26 cellular contexts compared by ENCODE assay signal in the genomic region with DNA sequence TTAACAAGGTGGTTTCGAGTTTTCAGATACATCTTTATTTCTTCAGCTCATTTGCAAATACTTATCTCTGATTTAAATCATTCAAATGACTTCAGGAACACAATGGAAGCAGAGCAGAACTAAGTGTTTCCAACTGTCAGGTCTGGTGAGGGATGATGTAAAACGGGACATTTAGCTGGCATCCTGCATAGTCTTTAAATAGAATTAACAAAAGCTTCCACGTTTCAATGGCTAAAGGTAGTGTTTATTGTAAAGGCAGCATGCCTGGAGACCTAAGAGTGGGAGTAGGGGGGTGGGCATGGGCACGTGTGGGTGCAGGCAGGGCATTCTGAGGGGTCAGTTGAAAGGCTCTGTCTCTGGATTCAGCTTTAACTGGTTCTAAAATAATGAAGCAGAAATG.
DNase-seq lines count a peak whose midpoint lies in the region; ATAC-seq, FAIRE-seq and TF ChIP-seq lines count a peak whose summit lies in the region.
"Had no signal": no experiment of that assay in that cellular context is flagged by ENCODE, and none has a peak within 500 bp of the region (broad histone marks: within the 10 kb centered on the region; RNA-seq: fewer than 3 reads in every experiment).

No MANE protein-coding gene starts in this region.

- in situ Hi-C loops in HepG2 (cut with HindIII; ENCODE audit: extremely low pct_ligation_motif_present, low pct_unique_long_range_greater_than_20kb), result loop anchor here (10.0 kb wide), 1 partner anchor 262 kb away; no protein-coding TSS in a partner anchor

- H3K36me3 Mint-ChIP-seq in brain (no peaks in the 10 kb centered on the region), neural crest cell (ENCODE audit: low read depth) (no peaks in the 10 kb centered on the region)
- H3K36me3 Mint-ChIP-seq: CD8-positive, alpha-beta memory T cell; IgD-negative memory B cell had no signal

- peaks cover 4% of the 10 kb centered on the region for H3K79me2 ChIP-seq in HepG2 (ENCODE audit: insufficient read depth, low read length)

- POLR2A ChIA-PET in HepG2 (lab: Yijun Ruan, JAX), result no interaction called here

- intact Hi-C loops in HepG2 (cut with micrococcal nuclease; ENCODE audit: unreplicated experiment), result loop anchor here (1.0 to 5.0 kb wide), 4 partner anchors 80 to 415 kb away; no protein-coding TSS in a partner anchor

- TF ChIP-seq CTCF in brain (conservative IDR thresholded peaks at IDR 0.05) (no peak), neural crest cell (conservative IDR thresholded peaks at IDR 0.05) (no peak), HepG2 (CRISPR knock-in tag; IDR thresholded peaks at IDR 0.05) (no peak)

- H3K4me1 Mint-ChIP-seq in brain (peaks cover 75% of the 10 kb centered on the region), neural crest cell (peaks cover 36% of the 10 kb centered on the region)
- H3K4me1 Mint-ChIP-seq: IgD-negative memory B cell had no signal

- H3K9me3 Mint-ChIP-seq in brain, result peaks cover 0 to 4% (median 0%) of the 10 kb centered on the region in 5 experiments
- H3K9me3 Mint-ChIP-seq in neural crest cell, result no peaks in the 10 kb centered on the region
- H3K9me3 Mint-ChIP-seq: CD8-positive, alpha-beta memory T cell; GM23338; IgD-negative memory B cell had no signal

- H2AFZ ChIP-seq in HepG2 (ENCODE audit: low read length), result no peak overlapping the region
- H2AFZ ChIP-seq: GM23338 had no signal

- H3K27ac ChIP-seq in HepG2 (ENCODE audit: extremely low read length, insufficient read depth, low read length), result no peak overlapping the region
- H3K27ac ChIP-seq: C4-2B, RWPE1 had no signal

- H3K27ac Mint-ChIP-seq in brain, result peak overlapping the region in 4 of 5 experiments; percentile 47 to 90 (median 69)
- H3K27ac Mint-ChIP-seq in neural crest cell (ENCODE audit: unreplicated experiment), result peak overlapping the region; percentile 86
- H3K27ac Mint-ChIP-seq: GM23338, IgD-negative memory B cell had no signal

- H3K4me1 ChIP-seq in HepG2 (ENCODE audit: insufficient read depth, low read length), result no peaks in the 10 kb centered on the region

- CTCF ChIA-PET in HepG2 (lab: Yijun Ruan, JAX; ENCODE audit: low intra/inter-chr PET ratio, low total read pairs), result no interaction called here

- peak; percentile 18 for DNase-seq in NCI-H187 treated with DMSO at 0.1 percent for 48 hours (lab: John Stamatoyannopoulos, UW)
- no peak for DNase-seq in NCI-H187 (lab: John Stamatoyannopoulos, UW)
- peak; percentile 73 for DNase-seq in NCI-H345 treated with DMSO at 0.1 percent for 48 hours (lab: John Stamatoyannopoulos, UW; ENCODE audit: unreplicated experiment)
- no peak for DNase-seq in neural crest cell (ENCODE audit: low read depth, low spot score)
- no peak for DNase-seq in HepG2 (ENCODE audit: low spot score)
- DNase-seq: 8988T; AML-193; Calu3; CD8-positive, alpha-beta memory T cell; HCEC 1CT; MV-4-11; NCI-H1105 treated with DMSO at 0.1 percent for 48 hours; NCI-H1694 treated with DMSO at 0.1 percent for 48 hours; NCI-H2107; NCI-H2227 treated with DMSO at 0.1 percent for 48 hours; NK-92 treated with Interleukin-12 subunit alpha and Interleukin-12 subunit beta, amount 100 ng/mL, for 24 hours; SIG-M5; T-helper 1 cell had no signal

- no peaks in the 10 kb centered on the region for H3K9me3 ChIP-seq in HepG2 (ENCODE audit: low read length)

- no TSS peak for BruUV-seq in HepG2 (replicated peaks; lab: Mats Ljungman, UMichigan)

- peaks cover 0 to 1% of the 10 kb centered on the region in 2 experiments; a peak in 2 of 5 replicates for H3K36me3 ChIP-seq in HepG2 (replicated peaks in 1 of 2; ENCODE audit: control insufficient read depth in 1 of 2, insufficient read depth in 2 of 2, low read length in 2 of 2)

- no peak overlapping the region for H3K4me3 ChIP-seq in HepG2 (replicated peaks in 1 of 3; ENCODE audit: insufficient read depth in 1 of 3, low read depth in 2 of 3, low read length in 3 of 3)
- H3K4me3 ChIP-seq: GM23338 had no signal

- no peaks in the 10 kb centered on the region for H3K27me3 ChIP-seq in HepG2 (ENCODE audit: control insufficient read depth in 1 of 2, insufficient read depth in 2 of 2, low read length in 2 of 2)

- TF ChIP-seq POLR2A in HepG2 (IDR thresholded peaks at IDR 0.05; ENCODE audit: insufficient read depth in 1 of 2, low read depth in 2 of 2, low read length in 2 of 2), result no peak

- no peak for ATAC-seq in HepG2
- ATAC-seq in GM21423 (IDR thresholded peaks at IDR 0.05; ENCODE audit: unreplicated experiment), result no peak
- ATAC-seq: GM23338 had no signal

- no peak for FAIRE-seq in HepG2 (lab: Jason Lieb, UNC)
- FAIRE-seq: G401.6, GM12892 had no signal

- H3K4me3 Mint-ChIP-seq in brain (peak overlapping the region in 1 of 5 experiments; percentile 16), neural crest cell (no peak overlapping the region)
- H3K4me3 Mint-ChIP-seq: CD8-positive, alpha-beta memory T cell; GM23338; IgD-negative memory B cell had no signal

- TF ChIP-seq EP300 in HepG2 (IDR thresholded peaks at IDR 0.05; ENCODE audit: low read depth in 2 of 2, low read length in 2 of 2), result no peak
- no peak for TF ChIP-seq EP300 in HepG2 (CRISPR knock-in tag; IDR thresholded peaks at IDR 0.05; ENCODE audit: borderline replicate concordance)

- no peak for TF ChIP-seq RAD21 in HepG2 (CRISPR knock-in tag; IDR thresholded peaks at IDR 0.05)

- H4K20me1 ChIP-seq in HepG2 (ENCODE audit: insufficient read depth, low read length), result peaks cover 4% of the 10 kb centered on the region; the same call in 1 of the 2 replicates

- WGBS in HepG2 (ENCODE audit: low lambda C conversion rate), result 92% methylated on average over 4 of the region's 4 CpGs

- no peak overlapping the region for H3K9ac ChIP-seq in HepG2 (ENCODE audit: insufficient read depth, low read depth, low read length)

- H3K27me3 Mint-ChIP-seq in brain (no peaks in the 10 kb centered on the region), neural crest cell (ENCODE audit: low read depth) (no peaks in the 10 kb centered on the region)
- H3K27me3 Mint-ChIP-seq: IgD-negative memory B cell had no signal

- H3K4me2 ChIP-seq in HepG2 (ENCODE audit: low read depth, low read length), result no peak overlapping the region
- H3K4me2 ChIP-seq: GM23338 had no signal

TF ChIP-seq in HepG2, 621 proteins besides CTCF, POLR2A, EP300 and RAD21:
- TF ChIP-seq ZMYM3 (CRISPR knock-in tag; IDR thresholded peaks at IDR 0.05) (no peak), ZNF782 (CRISPR knock-in tag; IDR thresholded peaks at IDR 0.05; ENCODE audit: borderline replicate concordance) (no peak), PITX1 (CRISPR knock-in tag; IDR thresholded peaks at IDR 0.05) (no peak), MXD4 (CRISPR knock-in tag; IDR thresholded peaks at IDR 0.05) (no peak), ZNF138 (CRISPR knock-in tag; IDR thresholded peaks at IDR 0.05; ENCODE audit: low read depth) (no peak), SMAD9 (CRISPR knock-in tag; IDR thresholded peaks at IDR 0.05) (no peak), NR2F6 (IDR thresholded peaks at IDR 0.05) (no peak), NR2F6 (CRISPR knock-in tag; IDR thresholded peaks at IDR 0.05) (no peak), ZFP36 (IDR thresholded peaks at IDR 0.05; ENCODE audit: borderline replicate concordance, low read depth, low read length, partially characterized antibody) (no peak), ATF7 (IDR thresholded peaks at IDR 0.05) (no peak), ATF7 (CRISPR knock-in tag; IDR thresholded peaks at IDR 0.05) (no peak), PHF20 (CRISPR knock-in tag; IDR thresholded peaks at IDR 0.05) (no peak)

Comparison
In these comparisons a context has a peak if more than half of its experiments do, and no peak if none do; other contexts are left out.
1. DNase-seq: peak in NCI-H187 treated with DMSO at 0.1 percent for 48 hours (single experiment) and NCI-H345 treated with DMSO at 0.1 percent for 48 hours (single experiment); none in NCI-H187 (0 of 2), neural crest cell (single experiment) and HepG2 (single experiment).